20 cellular contexts compared by ENCODE assay signal in the genomic region with DNA sequence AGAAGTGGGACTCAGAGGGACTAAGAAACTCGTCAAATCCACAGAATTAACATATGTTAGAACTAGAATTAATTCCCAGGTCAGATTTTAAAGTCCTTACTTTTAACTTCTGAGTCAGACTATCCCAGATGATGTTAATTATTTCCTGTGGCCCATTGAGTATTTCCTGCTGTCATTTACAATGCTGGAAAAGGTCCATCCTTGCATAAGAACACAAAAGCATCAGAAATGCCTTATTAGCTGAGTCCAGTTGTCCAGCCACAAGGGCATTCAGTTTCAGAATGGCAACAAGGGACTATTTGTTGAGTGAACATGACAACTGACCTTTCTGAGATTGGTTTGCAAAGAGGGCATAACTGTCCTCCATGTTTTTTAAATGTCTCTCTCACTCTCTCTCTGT. TPM values are rescaled to one million over a fixed set of nuclear protein-coding genes. Genes with fewer than 3 reads are reported as not detected.
DNase-seq lines count a peak whose midpoint lies in the region; ATAC-seq, FAIRE-seq and TF ChIP-seq lines count a peak whose summit lies in the region.
"Had no signal": no experiment of that assay in that cellular context is flagged by ENCODE, and none has a peak within 500 bp of the region (broad histone marks: within the 10 kb centered on the region; RNA-seq: fewer than 3 reads in every experiment).

No MANE protein-coding gene starts in this region.

- CTCF ChIA-PET in BJ (lab: Yijun Ruan, JAX): interaction anchor here (1.3 to 1.5 kb wide), 2 partner anchors 16 to 123 kb away, joined by 3 to 4 read pairs; no protein-coding TSS in a partner anchor

- in situ Hi-C loops in astrocyte of the spinal cord (cut with HindIII; ENCODE audit: low sequenced_read_pairs): no loop called here

- 82 to 94% methylated on average over 1 of the region's 1 CpG for WGBS in pancreas, 2 donors

- no peak overlapping the region for H3K27ac Mint-ChIP-seq in HFFc6

- H3K9me3 ChIP-seq in breast epithelium (no peaks in the 10 kb centered on the region), pancreas (no peaks in the 10 kb centered on the region)
- H3K9me3 ChIP-seq: ascending aorta, BE2C, mucosa of descending colon, SJCRH30, testis had no signal

- intact Hi-C loops in left ventricle myocardium superior (cut with micrococcal nuclease): no loop called here
- intact Hi-C loops in breast epithelium (cut with DNase I; ENCODE audit: low total_unique reads): no loop called here
- intact Hi-C loops in pancreas (cut with DNase I): no loop called here

- H3K27ac ChIP-seq in breast epithelium: no peak overlapping the region
- no peak overlapping the region for H3K27ac ChIP-seq in pancreas
- H3K27ac ChIP-seq: ascending aorta, coronary artery, SJCRH30, testis had no signal

- POLR2A ChIA-PET in BJ (lab: Charles Lee): no interaction called here

- H3K27me3 ChIP-seq in BJ (ENCODE audit: control insufficient read depth, insufficient read depth, low read length) (no peaks in the 10 kb centered on the region), breast epithelium (no peaks in the 10 kb centered on the region), pancreas (no peaks in the 10 kb centered on the region)
- H3K27me3 ChIP-seq: ascending aorta, BE2C, SJCRH30, testis had no signal

- H3K4me3 ChIP-seq in BJ (ENCODE audit: low read depth, low read length) (no peak overlapping the region), astrocyte of the spinal cord (ENCODE audit: low read depth, low read length) (no peak overlapping the region), breast epithelium (no peak overlapping the region), pancreas (no peak overlapping the region)
- H3K4me3 ChIP-seq: ascending aorta, coronary artery, mucosa of descending colon, SJCRH30, testis had no signal

- no peak overlapping the region for H3K4me3 Mint-ChIP-seq in HFFc6
- H3K4me3 Mint-ChIP-seq: activated CD4-positive, alpha-beta T cell treated with anti-CD3 and anti-CD28 coated beads for 36 hours had no signal

- TF ChIP-seq CTCF in BJ (IDR thresholded peaks at IDR 0.05; ENCODE audit: insufficient read depth, low read depth, low read length): no peak
- no peak for TF ChIP-seq CTCF in HFFc6 (IDR thresholded peaks at IDR 0.05)
- TF ChIP-seq CTCF in astrocyte of the spinal cord (IDR thresholded peaks at IDR 0.05; ENCODE audit: low read depth, low read length): no peak
- no peak for TF ChIP-seq CTCF in breast epithelium (IDR thresholded peaks at IDR 0.05)
- no peak for TF ChIP-seq CTCF in pancreas (IDR thresholded peaks at IDR 0.05)

- no peaks in the 10 kb centered on the region; the same call in 1 of the 2 replicates for H3K36me3 Mint-ChIP-seq in HFFc6 (ENCODE audit: low read depth)

- H3K9me3 Mint-ChIP-seq in HFFc6: no peaks in the 10 kb centered on the region

- no peak for FAIRE-seq in pancreas (lab: Jason Lieb, UNC)
- FAIRE-seq: small intestine had no signal

- H3K4me1 ChIP-seq in breast epithelium (no peaks in the 10 kb centered on the region), pancreas (no peaks in the 10 kb centered on the region)
- H3K4me1 ChIP-seq: ascending aorta, BE2C, SJCRH30, testis had no signal

- peak; percentile 66 for DNase-seq in BJ (ENCODE audit: low read depth)
- peak; percentile 68 for DNase-seq in HFFc6
- DNase-seq in astrocyte of the spinal cord (ENCODE audit: low read depth, low spot score): peak; percentile 41
- DNase-seq in kidney tubule cell (ENCODE audit: low spot score): peak; percentile 33
- DNase-seq in left ventricle myocardium superior: no peak
- DNase-seq in iPS-NIHi7 (ENCODE audit: extremely low spot score): no peak
- no peak for DNase-seq in breast epithelium (ENCODE audit: low spot score in 2 of 2)
- DNase-seq in pancreas: no peak
- DNase-seq: activated CD4-positive, alpha-beta T cell treated with anti-CD3 and anti-CD28 coated beads for 36 hours; activated naive CD4-positive, alpha-beta T cell treated with Interleukin-2 at 50 U/mL for 16 hours; BE2C; KBM-7; mucosa of descending colon; NCI-H1105; SJCRH30; small intestine; T1000; testis had no signal

- H3K36me3 ChIP-seq in BJ (ENCODE audit: control insufficient read depth, insufficient read depth, low read length) (no peaks in the 10 kb centered on the region), breast epithelium (no peaks in the 10 kb centered on the region), pancreas (no peaks in the 10 kb centered on the region)
- H3K36me3 ChIP-seq: ascending aorta, BE2C, SJCRH30 had no signal

- peaks cover 16% of the 10 kb centered on the region for H3K4me1 Mint-ChIP-seq in HFFc6 (ENCODE audit: low read depth)

- no peak for TF ChIP-seq POLR2A in breast epithelium (IDR thresholded peaks at IDR 0.05)

- H3K27me3 Mint-ChIP-seq in HFFc6 (ENCODE audit: insufficient read depth): peaks cover 5% of the 10 kb centered on the region; the same call in 1 of the 2 replicates
- H3K27me3 Mint-ChIP-seq: activated CD4-positive, alpha-beta T cell treated with anti-CD3 and anti-CD28 coated beads for 36 hours had no signal

- ATAC-seq in left ventricle myocardium superior (no peak), pancreas (no peak)
- ATAC-seq: mucosa of descending colon had no signal

RNA-seq across cellular contexts. Expression of gene HIVEP3, which starts 16.5 kb away (rescaled TPM):
- polyA plus RNA-seq in BJ (2011; rRNA removed) (3.7 and 4.0 TPM in 2 replicates), pancreas (1 to 10 TPM; 2.7 to 3.7 TPM)
- polyA minus RNA-seq in BJ (2011; rRNA and poly(A)+ RNA removed): 2.3 and 3.4 TPM in 2 replicates
- 1 to 10 TPM; 7.0 to 9.7 (median 7.9) TPM for total RNA-seq in HFFc6 (2021; fragmentation: NEBNext Ultra II Directional; extraction: Animal tissue kit (Norgen Biotek cat#: 25700))
- total RNA-seq in left ventricle myocardium superior (6.5 TPM), breast epithelium (10 to 100 TPM in 1 of 3 donors, 1 to 10 TPM in 2; 3.5 to 13.5 (median 9.2) TPM), pancreas (1 to 10 TPM; 2.8 to 5.0 (median 3.1) TPM)

Comparison
In these comparisons a context has a peak if more than half of its experiments do, and no peak if none do; other contexts are left out.
1. DNase-seq: peak in BJ (single experiment), HFFc6 (single experiment), astrocyte of the spinal cord (single experiment) and kidney tubule cell (single experiment); none in left ventricle myocardium superior (single experiment), iPS-NIHi7 (single experiment), breast epithelium (0 of 2) and pancreas (0 of 6).